1 cellular context compared by ENCODE assay signal in genomic region chr20:48740714-48741113, GRCh38.
TF ChIP-seq lines count a peak whose summit lies in the region.

No MANE protein-coding gene starts in this region.

TF ChIP-seq in GM12878, 131 proteins besides CTCF, POLR2A, EP300 and RAD21 (continued from another document and continues in another):
- TF ChIP-seq CEBPZ (IDR thresholded peaks at IDR 0.05; ENCODE audit: low read depth, low read length) (no peak), MTA2 (IDR thresholded peaks at IDR 0.05; ENCODE audit: low read depth) (peak; percentile 78), SP1 (IDR thresholded peaks at IDR 0.05; ENCODE audit: low read depth, low read length) (no peak), BCL3 (IDR thresholded peaks at IDR 0.05; ENCODE audit: borderline replicate concordance, insufficient read depth, low read depth, low read length, poor library complexity, severe bottlenecking) (no peak), SUPT20H (IDR thresholded peaks at IDR 0.05; ENCODE audit: borderline replicate concordance, control insufficient read depth, low read depth, low read length) (no peak), NFXL1 (IDR thresholded peaks at IDR 0.05; ENCODE audit: borderline replicate concordance) (no peak), TBL1XR1 (IDR thresholded peaks at IDR 0.05; ENCODE audit: low read depth, low read length) (peak; percentile 88), WRNIP1 (IDR thresholded peaks at IDR 0.05; ENCODE audit: borderline replicate concordance, low read depth, low read length) (no peak), RFX5 (IDR thresholded peaks at IDR 0.05; ENCODE audit: low read depth, low read length) (no peak), KAT2A (conservative IDR thresholded peaks at IDR 0.05; ENCODE audit: control insufficient read depth, low read depth, low read length) (no peak), PAX5 (IDR thresholded peaks at IDR 0.05; ENCODE audit: borderline replicate concordance, low read depth, low read length) (no peak), CREB1 (IDR thresholded peaks at IDR 0.05; ENCODE audit: low read depth) (peak; percentile 81), ZZZ3 (IDR thresholded peaks at IDR 0.05; ENCODE audit: control insufficient read depth, insufficient read length, low read depth) (no peak), CREM (IDR thresholded peaks at IDR 0.05; ENCODE audit: low read depth) (peak; percentile 61; the same call in 1 of the 2 replicates), RELA (IDR thresholded peaks at IDR 0.05; ENCODE audit: borderline replicate concordance, partially characterized antibody) (no peak), SIX5 (IDR thresholded peaks at IDR 0.05; ENCODE audit: low read depth, low read length, severe bottlenecking) (no peak), TAF1 (IDR thresholded peaks at IDR 0.05; ENCODE audit: borderline replicate concordance, low read depth, low read length) (no peak), NKRF (conservative IDR thresholded peaks at IDR 0.05) (no peak), BMI1 (IDR thresholded peaks at IDR 0.05; ENCODE audit: borderline replicate concordance) (no peak), SREBF1 (IDR thresholded peaks at IDR 0.05; ENCODE audit: low read length) (no peak), TCF7 (IDR thresholded peaks at IDR 0.05; ENCODE audit: borderline replicate concordance) (no peak), FOXK2 (IDR thresholded peaks at IDR 0.05) (no peak), EZH2 (IDR thresholded peaks at IDR 0.05; ENCODE audit: borderline replicate concordance, control insufficient read depth, low read depth, low read length) (no peak), BHLHE40 (IDR thresholded peaks at IDR 0.05; ENCODE audit: borderline replicate concordance in 1 of 2, low read depth in 2 of 2, low read length in 1 of 2) (no peak), NR2C1 (IDR thresholded peaks at IDR 0.05) (no peak), HDAC6 (IDR thresholded peaks at IDR 0.05; ENCODE audit: unreplicated experiment) (no peak), ZNF274 (IDR thresholded peaks at IDR 0.05; ENCODE audit: insufficient read depth, insufficient read length) (no peak), MXI1 (IDR thresholded peaks at IDR 0.05; ENCODE audit: low read depth, low read length) (no peak), SPI1 (IDR thresholded peaks at IDR 0.05; ENCODE audit: borderline replicate concordance, insufficient read depth, low read depth, low read length) (no peak), ZNF384 (IDR thresholded peaks at IDR 0.05; ENCODE audit: borderline replicate concordance, low read depth, low read length) (peak; percentile 85), USF1 (IDR thresholded peaks at IDR 0.05; ENCODE audit: borderline replicate concordance, extremely low read length, insufficient read depth, low read depth, low read length) (no peak), ZNF217 (IDR thresholded peaks at IDR 0.05) (no peak), DPF2 (IDR thresholded peaks at IDR 0.05) (no peak), RELB (IDR thresholded peaks at IDR 0.05; ENCODE audit: low read depth) (0 out of 2 replicates have a peak, but pooled peaks have one; percentile 23), SREBF2 (IDR thresholded peaks at IDR 0.05; ENCODE audit: low read length) (no peak), ZNF24 (IDR thresholded peaks at IDR 0.05) (no peak), ZBTB4 (CRISPR knock-in tag; IDR thresholded peaks at IDR 0.05) (no peak), RB1 (IDR thresholded peaks at IDR 0.05; ENCODE audit: borderline replicate concordance) (no peak), NRF1 (conservative IDR thresholded peaks at IDR 0.05; ENCODE audit: low read depth, low read length) (no peak), MEF2B (IDR thresholded peaks at IDR 0.05; ENCODE audit: partially characterized antibody, poor library complexity, severe bottlenecking) (peak; percentile 88), USF2 (IDR thresholded peaks at IDR 0.05; ENCODE audit: borderline replicate concordance, low read depth, low read length) (no peak), SMARCA5 (IDR thresholded peaks at IDR 0.05) (no peak), STAT1 (conservative IDR thresholded peaks at IDR 0.05) (no peak), POLR2AphosphoS5 (IDR thresholded peaks at IDR 0.05; ENCODE audit: low read length) (no peak), ATF2 (IDR thresholded peaks at IDR 0.05; ENCODE audit: low read length) (peak; percentile 90), HDAC2 (IDR thresholded peaks at IDR 0.05) (no peak), REST (IDR thresholded peaks at IDR 0.05; ENCODE audit: low read depth, low read length) (no peak), SMAD5 (IDR thresholded peaks at IDR 0.05; ENCODE audit: low read depth) (no peak), TCF3 (IDR thresholded peaks at IDR 0.05; ENCODE audit: borderline replicate concordance, insufficient read depth, low read depth, low read length) (no peak), GABPA (IDR thresholded peaks at IDR 0.05; ENCODE audit: low read depth) (0 out of 2 replicates have a peak, but pooled peaks have one; percentile 19)
